15 cellular contexts compared by ENCODE assay signal in the genomic region with DNA sequence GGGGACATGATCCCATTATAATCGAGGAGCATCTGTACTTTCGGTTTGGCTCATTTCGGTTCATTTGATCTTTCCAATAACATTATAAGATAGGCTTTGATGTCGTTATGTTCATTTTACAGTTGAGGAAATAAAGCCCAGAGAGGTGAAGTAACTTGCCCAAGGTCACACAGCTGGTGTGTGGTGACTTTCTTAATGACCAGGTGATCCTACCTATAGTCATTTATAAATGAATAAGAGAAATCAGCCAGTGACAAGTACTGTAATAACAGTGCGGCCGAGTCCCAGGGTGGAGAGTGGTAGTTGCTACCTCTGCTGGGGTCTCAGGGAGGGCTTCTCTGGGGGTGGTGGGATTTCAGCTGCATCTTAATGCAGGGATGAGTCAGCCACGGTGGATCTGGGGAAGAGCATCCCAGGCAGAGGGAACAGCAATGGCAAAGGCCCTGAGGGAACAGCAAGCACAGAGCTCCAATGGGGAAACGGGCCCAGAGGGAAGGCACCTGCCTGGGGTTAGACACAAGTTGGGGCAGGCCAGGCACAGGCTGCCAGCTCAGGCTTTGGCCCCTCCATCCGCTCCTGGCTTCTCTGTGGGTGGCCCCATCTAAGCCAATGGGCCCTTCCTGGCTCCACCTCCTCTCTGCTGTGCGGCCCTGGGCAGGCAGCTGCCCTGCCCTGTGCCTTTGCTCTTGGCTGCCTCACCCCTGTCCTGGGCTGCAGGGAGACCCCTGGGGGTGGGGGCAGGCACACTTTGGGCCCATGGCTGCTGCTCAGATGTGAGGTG. TPM values are rescaled to one million over a fixed set of nuclear protein-coding genes. Genes with fewer than 3 reads are reported as not detected.
DNase-seq lines count a peak whose midpoint lies in the region; ATAC-seq and TF ChIP-seq lines count a peak whose summit lies in the region.
"Had no signal": no experiment of that assay in that cellular context is flagged by ENCODE, and none has a peak within 500 bp of the region (broad histone marks: within the 10 kb centered on the region; RNA-seq: fewer than 3 reads in every experiment).

No MANE protein-coding gene starts in this region.

- in situ Hi-C loops in brain microvascular endothelial cell (cut with HindIII; ENCODE audit: low pct_ligation_motif_present, low sequenced_read_pairs) = no loop called here

- no peak for TF ChIP-seq CTCF in brain microvascular endothelial cell (IDR thresholded peaks at IDR 0.05; ENCODE audit: low read depth, low read length, missing control alignments)

- intact Hi-C loops in activated CD4-positive, alpha-beta T cell treated with anti-CD3 and anti-CD28 coated beads, Interleukin-2, amount 10 ng/mL, durations not matched to agents 24 days and 14 days (cut with micrococcal nuclease) = no loop called here

- H3K9me3 Mint-ChIP-seq in activated CD4-positive, alpha-beta T cell treated with anti-CD3 and anti-CD28 coated beads, Interleukin-2, amount 10 ng/mL, durations not matched to agents 24 days and 14 days = no peaks in the 10 kb centered on the region
- H3K9me3 Mint-ChIP-seq in stimulated activated naive CD8-positive, alpha-beta T cell treated with anti-CD3 and anti-CD28 coated beads, Interleukin-15, amount 100 ng/mL, for 72 hours = no peaks in the 10 kb centered on the region

- H3K27ac Mint-ChIP-seq in activated CD4-positive, alpha-beta T cell treated with anti-CD3 and anti-CD28 coated beads, Interleukin-2, amount 10 ng/mL, durations not matched to agents 24 days and 14 days = no peak overlapping the region
- no peak overlapping the region for H3K27ac Mint-ChIP-seq in stimulated activated naive CD8-positive, alpha-beta T cell treated with anti-CD3 and anti-CD28 coated beads, Interleukin-15, amount 100 ng/mL, for 72 hours

- DNase-seq in activated CD4-positive, alpha-beta T cell treated with anti-CD3 and anti-CD28 coated beads, Interleukin-2, amount 10 ng/mL, durations not matched to agents 24 days and 14 days = no peak
- no peak for DNase-seq in activated CD4-positive, alpha-beta T cell treated with anti-CD3 and anti-CD28 coated beads, Interleukin-2, amount 50 U/mL, for 4 hours
- DNase-seq in brain microvascular endothelial cell (no peak), iPS-NIHi7 (ENCODE audit: extremely low spot score) (peak; percentile 73), NCI-H526 treated with DMSO at 0.1 percent for 48 hours (lab: John Stamatoyannopoulos, UW) (no peak)
- DNase-seq in stimulated activated naive CD8-positive, alpha-beta T cell treated with anti-CD3 and anti-CD28 coated beads, Interleukin-15, amount 100 ng/mL, for 72 hours = no peak
- no peak for DNase-seq in effector CD8-positive, alpha-beta T cell (lab: John Stamatoyannopoulos, UW)
- DNase-seq: activated effector memory CD4-positive, alpha-beta T cell treated with Interleukin-2 at 50 U/mL for 16 hours; DMS79 treated with DMSO at 0.1 percent for 48 hours; NCI-H146; occipital lobe; PC-9; stimulated activated CD4-positive, alpha-beta T cell treated with anti-CD3 and anti-CD28 coated beads, Interleukin-4, amount 100 ng/mL, for 1 hour had no signal

- H3K36me3 ChIP-seq in brain microvascular endothelial cell (replicated peaks) = no peaks in the 10 kb centered on the region
- H3K36me3 ChIP-seq: upper lobe of left lung had no signal

- no peaks in the 10 kb centered on the region for H3K27me3 ChIP-seq in brain microvascular endothelial cell (replicated peaks)

- H3K27me3 Mint-ChIP-seq in activated CD4-positive, alpha-beta T cell treated with anti-CD3 and anti-CD28 coated beads, Interleukin-2, amount 10 ng/mL, durations not matched to agents 24 days and 14 days = peaks cover 50% of the 10 kb centered on the region
- H3K27me3 Mint-ChIP-seq in stimulated activated naive CD8-positive, alpha-beta T cell treated with anti-CD3 and anti-CD28 coated beads, Interleukin-15, amount 100 ng/mL, for 72 hours = peaks cover 84% of the 10 kb centered on the region

- ATAC-seq in stimulated activated naive CD8-positive, alpha-beta T cell treated with anti-CD3 and anti-CD28 coated beads, Interleukin-15, amount 100 ng/mL, for 72 hours = no peak
- ATAC-seq in GM18511 (IDR thresholded peaks at IDR 0.05; ENCODE audit: unreplicated experiment) = no peak

- peak overlapping the region; percentile 70 for H3K27ac ChIP-seq in brain microvascular endothelial cell
- H3K27ac ChIP-seq: PC-9 had no signal

- H3K4me3 Mint-ChIP-seq in activated CD4-positive, alpha-beta T cell treated with anti-CD3 and anti-CD28 coated beads, Interleukin-2, amount 10 ng/mL, durations not matched to agents 24 days and 14 days = peak overlapping the region; percentile 54
- peak overlapping the region; percentile 52 to 63 for H3K4me3 Mint-ChIP-seq in stimulated activated naive CD8-positive, alpha-beta T cell treated with anti-CD3 and anti-CD28 coated beads, Interleukin-15, amount 100 ng/mL, for 72 hours

- H3K36me3 Mint-ChIP-seq in activated CD4-positive, alpha-beta T cell treated with anti-CD3 and anti-CD28 coated beads, Interleukin-2, amount 10 ng/mL, durations not matched to agents 24 days and 14 days (ENCODE audit: low read depth) = no peaks in the 10 kb centered on the region

- no peak overlapping the region for H3K4me3 ChIP-seq in brain microvascular endothelial cell (ENCODE audit: low read depth, low read length)
- H3K4me3 ChIP-seq: PC-9 had no signal

- H3K4me1 Mint-ChIP-seq in activated CD4-positive, alpha-beta T cell treated with anti-CD3 and anti-CD28 coated beads, Interleukin-2, amount 10 ng/mL, durations not matched to agents 24 days and 14 days = peaks cover 23% of the 10 kb centered on the region
- H3K4me1 Mint-ChIP-seq in stimulated activated naive CD8-positive, alpha-beta T cell treated with anti-CD3 and anti-CD28 coated beads, Interleukin-15, amount 100 ng/mL, for 72 hours = peaks cover 78% of the 10 kb centered on the region

RNA-seq across cellular contexts. Expression of gene FBLN2, which starts 1.1 kb away (rescaled TPM):
- not detected in 2 replicates for total RNA-seq in activated CD4-positive, alpha-beta T cell treated with anti-CD3 and anti-CD28 coated beads, Interleukin-2, amount 10 ng/mL, durations not matched to agents 24 days and 14 days
